Comparison of ENCODE assay signal across 16 cellular contexts in the genomic region with DNA sequence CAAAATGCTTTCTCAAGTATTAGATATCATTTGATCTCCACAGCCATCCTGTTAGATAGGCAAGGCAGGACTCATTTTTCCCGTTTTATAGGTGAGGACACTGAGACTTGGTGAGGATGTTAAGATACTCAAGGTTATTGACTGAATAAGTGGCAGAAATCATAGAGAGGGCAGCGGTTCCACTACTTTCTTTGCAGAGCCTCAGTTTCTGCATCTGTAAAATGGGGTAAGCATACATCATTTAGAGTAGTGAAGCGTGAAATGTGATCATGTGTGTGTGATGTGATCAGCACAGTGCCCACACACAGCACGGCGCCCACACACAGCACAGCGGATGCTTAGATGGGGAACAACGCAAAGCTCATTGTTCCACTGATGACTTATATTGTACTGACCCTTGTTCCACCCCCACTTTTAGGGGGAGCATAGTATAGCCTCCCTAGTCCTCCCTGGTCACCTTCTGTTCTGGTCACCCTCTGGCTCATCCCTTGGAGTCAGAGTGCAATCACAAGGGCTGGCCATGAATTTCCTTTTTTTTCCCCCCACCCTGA.
"Had no signal": no experiment of that assay in that cellular context is flagged by ENCODE, and none has a peak within 500 bp of the region (broad histone marks: within the 10 kb centered on the region; RNA-seq: fewer than 3 reads in every experiment).

No MANE protein-coding gene starts in this region.

- H3K4me3 ChIP-seq: colonic mucosa, dorsolateral prefrontal cortex, psoas muscle had no signal

- H3K9me3 Mint-ChIP-seq: naive thymus-derived CD4-positive, alpha-beta T cell; nephron progenitor cell; stimulated activated naive B cell treated with anti-CD40 and anti-IgM and Interleukin-4, amounts not matched to agents 10 μg/mL and 1 μg/mL and 100 μg/mL, for 72 hours had no signal

- H3K27ac Mint-ChIP-seq: naive thymus-derived CD4-positive, alpha-beta T cell; nephron progenitor cell; stimulated activated naive B cell treated with anti-CD40 and anti-IgM and Interleukin-4, amounts not matched to agents 10 μg/mL and 1 μg/mL and 100 μg/mL, for 72 hours had no signal

- H3K9me3 ChIP-seq: colonic mucosa, psoas muscle had no signal

- H3K36me3 Mint-ChIP-seq: naive thymus-derived CD4-positive, alpha-beta T cell; stimulated activated naive B cell treated with anti-CD40 and anti-IgM and Interleukin-4, amounts not matched to agents 10 μg/mL and 1 μg/mL and 100 μg/mL, for 72 hours had no signal

- H2AFZ ChIP-seq: parathyroid adenoma had no signal

- H3K27ac ChIP-seq: colonic mucosa, dorsolateral prefrontal cortex, parathyroid adenoma, psoas muscle had no signal

- FAIRE-seq: urothelium cell line had no signal

- H3K4me3 Mint-ChIP-seq: naive thymus-derived CD4-positive, alpha-beta T cell; nephron progenitor cell; stimulated activated naive B cell treated with anti-CD40 and anti-IgM and Interleukin-4, amounts not matched to agents 10 μg/mL and 1 μg/mL and 100 μg/mL, for 72 hours had no signal

- H3K9ac ChIP-seq: parathyroid adenoma had no signal

- ATAC-seq: left colon; naive thymus-derived CD4-positive, alpha-beta T cell; psoas muscle; sciatic nerve; stimulated activated naive B cell treated with anti-CD40 and anti-IgM and Interleukin-4, amounts not matched to agents 10 μg/mL and 1 μg/mL and 100 μg/mL, for 72 hours had no signal

- H3K36me3 ChIP-seq: colonic mucosa had no signal

- DNase-seq: colonic mucosa; effector CD8-positive, alpha-beta T cell; hippocampal formation; left colon; naive thymus-derived CD4-positive, alpha-beta T cell; nephron progenitor cell; psoas muscle; retina; stimulated activated CD4-positive, alpha-beta T cell treated with anti-CD3 and anti-CD28 coated beads, Interleukin-2, amount 100 ng/mL, for 24 hours; stimulated activated CD4-positive, alpha-beta T cell treated with anti-CD3 and anti-CD28 coated beads, Interleukin-4, amount 100 ng/mL, for 4 hours; stimulated activated naive B cell treated with anti-CD40 and anti-IgM and Interleukin-4, amounts not matched to agents 10 μg/mL and 1 μg/mL and 100 μg/mL, for 72 hours; trophoblast cell had no signal

- H3K4me1 ChIP-seq: colonic mucosa, parathyroid adenoma had no signal

- H3K27me3 ChIP-seq: colonic mucosa, dorsolateral prefrontal cortex had no signal
